Comparison of ENCODE assay signal across 27 cellular contexts in the genomic region with DNA sequence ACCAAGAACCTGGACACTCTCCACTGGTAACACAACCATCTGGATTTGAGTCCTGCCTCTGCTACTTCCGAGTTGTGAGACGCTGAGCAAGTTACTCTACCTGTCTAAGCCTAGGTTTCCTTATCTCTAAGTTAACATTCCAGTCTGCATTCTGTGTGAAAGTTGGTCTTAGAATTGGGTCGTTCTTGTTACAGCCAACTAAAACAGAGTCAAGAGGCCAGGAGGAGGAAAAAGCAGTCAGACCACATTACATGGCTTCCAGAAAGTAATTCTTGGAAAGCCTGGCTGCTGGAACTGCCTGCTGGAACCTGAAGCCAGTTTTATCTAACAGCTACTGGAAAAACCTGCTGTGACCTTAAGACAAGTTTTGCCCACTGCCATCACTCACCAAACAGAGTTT.
"Had no signal": no experiment of that assay in that cellular context is flagged by ENCODE, and none has a peak within 500 bp of the region (broad histone marks: within the 10 kb centered on the region; RNA-seq: fewer than 3 reads in every experiment).

No MANE protein-coding gene starts in this region.

- H3K4me1 ChIP-seq: ascending aorta, breast epithelium had no signal

- H3K9me3 ChIP-seq: ascending aorta had no signal

- H3K4me3 Mint-ChIP-seq: activated B cell treated with CpG ODN at 0.5 μM for 24 hours; activated CD4-positive, alpha-beta memory T cell treated with anti-CD3 and anti-CD28 coated beads for 36 hours; activated CD4-positive, alpha-beta T cell treated with anti-CD3 and anti-CD28 coated beads, Interleukin-2, amount 10 ng/mL, durations not matched to agents 24 days and 14 days; activated naive CD8-positive, alpha-beta T cell treated with anti-CD3 and anti-CD28 coated beads, Interleukin-2, amount 50 U/mL, for 24 hours; activated T-cell treated with anti-CD3 and anti-CD28 coated beads, Interleukin-2, amount 50 U/mL, for 4 hours; T-helper 17 cell had no signal

- H3K27ac ChIP-seq: ascending aorta, breast epithelium, SJSA1 had no signal

- H3K27ac Mint-ChIP-seq: activated B cell treated with CpG ODN at 0.5 μM for 24 hours; activated CD4-positive, alpha-beta memory T cell treated with anti-CD3 and anti-CD28 coated beads for 36 hours; activated CD4-positive, alpha-beta T cell treated with anti-CD3 and anti-CD28 coated beads, Interleukin-2, amount 10 ng/mL, durations not matched to agents 24 days and 14 days; activated naive CD4-positive, alpha-beta T cell treated with anti-CD3 and anti-CD28 coated beads, Interleukin-2, amount 50 U/mL, for 72 hours; activated naive CD8-positive, alpha-beta T cell treated with anti-CD3 and anti-CD28 coated beads, Interleukin-2, amount 50 U/mL, for 24 hours; T-helper 17 cell had no signal

- H3K36me3 ChIP-seq: ascending aorta, breast epithelium, SJSA1 had no signal

- DNase-seq: activated B cell treated with CpG ODN at 0.5 μM for 24 hours; activated CD4-positive, alpha-beta memory T cell treated with anti-CD3 and anti-CD28 coated beads for 36 hours; activated CD4-positive, alpha-beta T cell treated with anti-CD3 and anti-CD28 coated beads for 1 hour; activated CD4-positive, alpha-beta T cell treated with anti-CD3 and anti-CD28 coated beads, Interleukin-2, amount 10 ng/mL, durations not matched to agents 24 days and 14 days; activated CD8-positive, alpha-beta memory T cell treated with anti-CD3 and anti-CD28 coated beads for 24 hours; activated effector memory CD4-positive, alpha-beta T cell treated with anti-CD3 and anti-CD28 coated beads, Interleukin-2, amount 50 U/mL, for 16 hours; activated naive CD4-positive, alpha-beta T cell treated with Interleukin-2 at 50 U/mL for 16 hours; activated naive CD8-positive, alpha-beta T cell treated with anti-CD3 and anti-CD28 coated beads, Interleukin-2, amount 50 U/mL, for 24 hours; activated T-cell treated with anti-CD3 and anti-CD28 coated beads, Interleukin-2, amount 50 U/mL, for 4 hours; amniotic stem cell; caudate nucleus; Kasumi-1; KBM-7; NCI-H1048; NCI-H146; NCI-H187 treated with DMSO at 0.1 percent for 48 hours; NCI-H2081 treated with DMSO at 0.1 percent for 48 hours; NCI-H446; NCI-H524; SHP77; SW 1271; T-helper 17 cell; T-helper 9 cell had no signal

- H3K4me1 Mint-ChIP-seq: activated B cell treated with CpG ODN at 0.5 μM for 24 hours; activated CD4-positive, alpha-beta T cell treated with anti-CD3 and anti-CD28 coated beads, Interleukin-2, amount 10 ng/mL, durations not matched to agents 24 days and 14 days; activated naive CD8-positive, alpha-beta T cell treated with anti-CD3 and anti-CD28 coated beads, Interleukin-2, amount 50 U/mL, for 24 hours; T-helper 17 cell had no signal

- H3K27me3 ChIP-seq: ascending aorta, breast epithelium, SJSA1 had no signal

- H3K4me3 ChIP-seq: ascending aorta, breast epithelium, SJSA1 had no signal
